ENCODE assay signal across 26 cellular contexts in genomic region chr13:80513196-80513595, GRCh38.
"Had no signal": no experiment of that assay in that cellular context is flagged by ENCODE, and none has a peak within 500 bp of the region (broad histone marks: within the 10 kb centered on the region; RNA-seq: fewer than 3 reads in every experiment).

No MANE protein-coding gene starts in this region.

- H3K27me3 ChIP-seq: colonic mucosa, dorsolateral prefrontal cortex, esophagus muscularis mucosa, foreskin keratinocyte, gastrocnemius medialis, gastroesophageal sphincter, heart left ventricle, heart right ventricle had no signal

- H3K4me3 ChIP-seq: colonic mucosa, coronary artery, dorsolateral prefrontal cortex, esophagus muscularis mucosa, esophagus squamous epithelium, gastrocnemius medialis, gastroesophageal sphincter, heart left ventricle, heart right ventricle had no signal

- H3K4me1 ChIP-seq: colonic mucosa, esophagus muscularis mucosa, foreskin keratinocyte, gastrocnemius medialis, gastroesophageal sphincter, heart right ventricle had no signal

- H3K27ac ChIP-seq: colonic mucosa, coronary artery, dorsolateral prefrontal cortex, epithelial cell of prostate, esophagus muscularis mucosa, esophagus squamous epithelium, foreskin keratinocyte, gastrocnemius medialis, gastroesophageal sphincter, heart left ventricle, heart right ventricle had no signal

- DNase-seq: colonic mucosa; cortex of kidney; dermis blood vessel endothelial cell; dorsolateral prefrontal cortex; effector CD4-positive, alpha-beta T cell; effector CD8-positive, alpha-beta T cell; effector memory CD4-positive, alpha-beta T cell; effector memory CD8-positive, alpha-beta T cell; endodermal cell; erythroblast; esophagus squamous epithelium; foreskin fibroblast; foreskin keratinocyte; foreskin melanocyte; gastrocnemius medialis; glutamatergic neuron; head of caudate nucleus; heart left ventricle; heart right ventricle had no signal

- H3K36me3 ChIP-seq: colonic mucosa, esophagus muscularis mucosa, esophagus squamous epithelium, gastrocnemius medialis, gastroesophageal sphincter, heart left ventricle, heart right ventricle had no signal

- ATAC-seq: effector memory CD8-positive, alpha-beta T cell; esophagus mucosa; foreskin keratinocyte; gastrocnemius medialis; gastroesophageal sphincter; heart left ventricle; heart right ventricle had no signal

- H3K9me3 ChIP-seq: colonic mucosa, gastrocnemius medialis had no signal

- FAIRE-seq: colon, frontal cortex had no signal
